In the genomic region with DNA sequence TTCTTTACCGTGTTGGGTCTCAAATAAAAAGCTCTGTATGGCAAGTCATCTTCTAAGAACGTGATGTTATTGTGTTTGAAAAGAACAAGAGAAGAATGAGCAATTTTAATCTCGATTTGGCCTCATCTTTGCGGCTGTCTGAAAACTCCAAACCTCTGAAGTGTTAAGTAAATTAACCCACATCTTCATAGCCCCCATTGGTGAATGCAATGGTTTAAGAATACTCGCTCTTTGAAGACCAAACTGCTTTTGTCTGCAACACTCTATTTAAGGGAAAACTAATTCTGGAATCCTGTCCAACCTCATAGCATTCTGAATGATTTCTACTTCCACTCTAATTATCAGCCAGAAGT, we compare ENCODE assay signal across 8 cellular contexts. TPM values are rescaled to one million over a fixed set of nuclear protein-coding genes. Genes with fewer than 3 reads are reported as not detected.
DNase-seq lines count a peak whose midpoint lies in the region; ATAC-seq lines count a peak whose summit lies in the region.

No MANE protein-coding gene starts in this region.

- intact Hi-C loops in sciatic nerve (cut with DNase I) = loop anchor here (5.0 kb wide), 1 partner anchor 1611 kb away; no protein-coding TSS in a partner anchor

- H3K27ac Mint-ChIP-seq in IgD-negative memory B cell = no peak overlapping the region
- peak overlapping the region in 1 of 2 donors; percentile 18 for H3K27ac Mint-ChIP-seq in effector memory CD8-positive, alpha-beta T cell

- no peaks in the 10 kb centered on the region for H3K27me3 Mint-ChIP-seq in IgD-negative memory B cell
- H3K27me3 Mint-ChIP-seq in effector memory CD8-positive, alpha-beta T cell = peaks cover 6 to 9% of the 10 kb centered on the region in 2 donors

- H3K4me3 Mint-ChIP-seq in IgD-negative memory B cell = peak overlapping the region; percentile 78 to 98 (median 89)
- peak overlapping the region; percentile 73 to 79 for H3K4me3 Mint-ChIP-seq in effector memory CD8-positive, alpha-beta T cell

- ATAC-seq in GM19351 (IDR thresholded peaks at IDR 0.05; ENCODE audit: unreplicated experiment) = peak; percentile 6
- ATAC-seq in effector memory CD8-positive, alpha-beta T cell (replicated peaks) = peak; percentile 25
- ATAC-seq in sciatic nerve = peak; percentile 17
- no peak for ATAC-seq in HG03469 (IDR thresholded peaks at IDR 0.05; ENCODE audit: unreplicated experiment)
- no peak for ATAC-seq in GM19324 (IDR thresholded peaks at IDR 0.05; ENCODE audit: low FRiP score, unreplicated experiment)

- DNase-seq in effector memory CD8-positive, alpha-beta T cell = no peak
- no peak for DNase-seq in sciatic nerve (ENCODE audit: low spot score)
- no peak for DNase-seq in activated CD4-positive, alpha-beta T cell treated with anti-CD3 and anti-CD28 coated beads, Interleukin-2, amount 50 U/mL, for 1 hour
- DNase-seq in mucosa of gallbladder (ENCODE audit: low spot score) = no peak

- H3K9me3 Mint-ChIP-seq in IgD-negative memory B cell = peaks cover 0 to 6% (median 0%) of the 10 kb centered on the region in 3 donors
- no peaks in the 10 kb centered on the region for H3K9me3 Mint-ChIP-seq in effector memory CD8-positive, alpha-beta T cell

- H3K36me3 Mint-ChIP-seq in IgD-negative memory B cell = no peaks in the 10 kb centered on the region
- H3K36me3 Mint-ChIP-seq in effector memory CD8-positive, alpha-beta T cell (ENCODE audit: insufficient read depth) = peaks cover 4% of the 10 kb centered on the region

- peaks cover 5 to 9% (median 7%) of the 10 kb centered on the region in 3 donors for H3K4me1 Mint-ChIP-seq in IgD-negative memory B cell
- H3K4me1 Mint-ChIP-seq in effector memory CD8-positive, alpha-beta T cell (ENCODE audit: low read depth in 2 of 2) = peaks cover 0 to 3% of the 10 kb centered on the region in 2 donors

RNA-seq across cellular contexts. Expression of a gene that starts 56.9 kb away (rescaled TPM):
- not detected for polyA plus RNA-seq in IgD-negative memory B cell
- total RNA-seq in sciatic nerve (0.09 TPM), mucosa of gallbladder (0.12 TPM)

Comparison
In these comparisons a context has a peak if more than half of its experiments do, and no peak if none do; other contexts are left out.
1. ATAC-seq: peak in GM19351 (single experiment), effector memory CD8-positive, alpha-beta T cell (single experiment) and sciatic nerve (single experiment); none in HG03469 (single experiment) and GM19324 (single experiment).